ENCODE assay signal across 1 cellular context in genomic region chr17:76153640-76154039, GRCh38.
TF ChIP-seq lines count a peak whose summit lies in the region.

No MANE protein-coding gene starts in this region.

TF ChIP-seq in IMR-90, 13 proteins besides CTCF, POLR2A, EP300 and RAD21 (continued from another document):
- TF ChIP-seq ELK1 (IDR thresholded peaks at IDR 0.05; ENCODE audit: borderline replicate concordance, low read depth, low read length) (no peak), NFE2L2 (IDR thresholded peaks at IDR 0.05; ENCODE audit: low read depth, low read length) (no peak), SMC3 (IDR thresholded peaks at IDR 0.05; ENCODE audit: low read depth, low read length) (no peak), RFX5 (IDR thresholded peaks at IDR 0.05; ENCODE audit: low read depth, low read length) (no peak)
